12 cellular contexts compared by ENCODE assay signal in genomic region chr10:116688241-116688711, GRCh38. TPM values are rescaled to one million over a fixed set of nuclear protein-coding genes. Genes with fewer than 3 reads are reported as not detected.
DNase-seq lines count a peak whose midpoint lies in the region; ATAC-seq and TF ChIP-seq lines count a peak whose summit lies in the region.
"Had no signal": no experiment of that assay in that cellular context is flagged by ENCODE, and none has a peak within 500 bp of the region (broad histone marks: within the 10 kb centered on the region; RNA-seq: fewer than 3 reads in every experiment).

No MANE protein-coding gene starts in this region.

- peak overlapping the region; percentile 76 to 96 (median 94) for H3K27ac Mint-ChIP-seq in nephron

- DNase-seq in AG04450 (ENCODE audit: low read depth, low spot score) (peak; percentile 44), MV-4-11 (lab: John Stamatoyannopoulos, UW) (peak; percentile 10), fibroblast of mammary gland (ENCODE audit: low read depth) (peak; percentile 58), DMS114 treated with DMSO at 0.1 percent for 48 hours (lab: John Stamatoyannopoulos, UW; ENCODE audit: unreplicated experiment) (no peak), COR-L47 (lab: John Stamatoyannopoulos, UW) (no peak), midbrain (lab: John Stamatoyannopoulos, UW) (no peak)
- DNase-seq in activated T-cell treated with anti-CD3 and anti-CD28 coated beads, Interleukin-2, amount 50 U/mL, for 4 hours = no peak
- DNase-seq: activated CD8-positive, alpha-beta memory T cell treated with anti-CD3 and anti-CD28 coated beads, Interleukin-2, amount 50 U/mL, for 48 hours; NCI-H526 had no signal

- CTCF ChIA-PET in AG04450 (lab: Charles Lee) = interaction anchor here (1.0 to 17.5 kb wide), 7 partner anchors 29 to 487 kb away, joined by 3 to 426 read pairs (median 5); no protein-coding TSS in a partner anchor

- peaks cover 19% of the 10 kb centered on the region for H3K27me3 Mint-ChIP-seq in nephron (ENCODE audit: low read depth)
- peaks cover 11% of the 10 kb centered on the region for H3K27me3 Mint-ChIP-seq in activated T-cell treated with anti-CD3 and anti-CD28 coated beads, Interleukin-2, amount 50 U/mL, for 4 hours (ENCODE audit: low read depth)

- H3K4me3 ChIP-seq in AG04450 (ENCODE audit: low read depth, low read length) (peak overlapping the region; percentile 30), fibroblast of mammary gland (ENCODE audit: control insufficient read depth, low read depth, low read length) (peak overlapping the region; percentile 2)
- H3K4me3 ChIP-seq: GM12878 had no signal

- POLR2A ChIA-PET in AG04450 (lab: Yijun Ruan, JAX) = interaction anchor here (1.2 to 2.9 kb wide), 2 partner anchors 33 to 54 kb away, joined by 4 to 6 read pairs; partner anchors contain the start of gene HSPA12A

- H3K9me3 Mint-ChIP-seq in nephron = no peaks in the 10 kb centered on the region
- H3K9me3 Mint-ChIP-seq in activated T-cell treated with anti-CD3 and anti-CD28 coated beads, Interleukin-2, amount 50 U/mL, for 4 hours = no peaks in the 10 kb centered on the region

- H3K27ac ChIP-seq in AG04450 (ENCODE audit: low read depth, low read length) = peak overlapping the region; percentile 84
- H3K27ac ChIP-seq: C4-2B had no signal

- no peaks in the 10 kb centered on the region for H3K27me3 ChIP-seq in AG04450 (ENCODE audit: control insufficient read depth, insufficient read depth, low read length)

- ATAC-seq in activated T-cell treated with anti-CD3 and anti-CD28 coated beads, Interleukin-2, amount 50 U/mL, for 4 hours = no peak
- ATAC-seq: GM12878 had no signal

- peaks cover 66% of the 10 kb centered on the region for H3K4me1 Mint-ChIP-seq in nephron
- H3K4me1 Mint-ChIP-seq in activated T-cell treated with anti-CD3 and anti-CD28 coated beads, Interleukin-2, amount 50 U/mL, for 4 hours (ENCODE audit: low read depth) = no peaks in the 10 kb centered on the region

- TF ChIP-seq CTCF in AG04450 (IDR thresholded peaks at IDR 0.05; ENCODE audit: low read depth, low read length) (no peak), fibroblast of mammary gland (conservative IDR thresholded peaks at IDR 0.05; ENCODE audit: control insufficient read depth, insufficient read depth, low read depth, low read length) (no peak), nephron (IDR thresholded peaks at IDR 0.05; ENCODE audit: unreplicated experiment in 3 of 3) (no peak)

- peak overlapping the region in 2 of 3 experiments; percentile 11 to 34 for H3K4me3 Mint-ChIP-seq in nephron
- H3K4me3 Mint-ChIP-seq in activated T-cell treated with anti-CD3 and anti-CD28 coated beads, Interleukin-2, amount 50 U/mL, for 4 hours = no peak overlapping the region

- H3K9me3 ChIP-seq in AG04450 (ENCODE audit: control insufficient read depth, insufficient read depth, low read length) = no peaks in the 10 kb centered on the region

- H3K36me3 Mint-ChIP-seq in nephron (ENCODE audit: low read depth) = peaks cover 23% of the 10 kb centered on the region
- H3K36me3 Mint-ChIP-seq in activated T-cell treated with anti-CD3 and anti-CD28 coated beads, Interleukin-2, amount 50 U/mL, for 4 hours (ENCODE audit: insufficient read depth) = no peaks in the 10 kb centered on the region

RNA-seq across cellular contexts. Expression of gene HSPA12A, which starts 54.1 kb away (rescaled TPM):
- 20.0 and 20.5 TPM in 2 replicates for polyA plus RNA-seq in AG04450 (2011; rRNA removed)
- 27.4 and 30.3 TPM in 2 replicates for polyA minus RNA-seq in AG04450 (2011; rRNA and poly(A)+ RNA removed)
- total RNA-seq in activated T-cell treated with anti-CD3 and anti-CD28 coated beads, Interleukin-2, amount 50 U/mL, for 4 hours = under 1 TPM; 0.15 to 0.45 (median 0.16) TPM

Comparison
In these comparisons a context has a peak if more than half of its experiments do, and no peak if none do; other contexts are left out.
1. DNase-seq: peak in AG04450 (single experiment), MV-4-11 (single experiment) and fibroblast of mammary gland (single experiment); none in activated T-cell treated with anti-CD3 and anti-CD28 coated beads, Interleukin-2, amount 50 U/mL, for 4 hours (single experiment), DMS114 treated with DMSO at 0.1 percent for 48 hours (single experiment), COR-L47 (single experiment) and midbrain (single experiment).